In the genomic region with DNA sequence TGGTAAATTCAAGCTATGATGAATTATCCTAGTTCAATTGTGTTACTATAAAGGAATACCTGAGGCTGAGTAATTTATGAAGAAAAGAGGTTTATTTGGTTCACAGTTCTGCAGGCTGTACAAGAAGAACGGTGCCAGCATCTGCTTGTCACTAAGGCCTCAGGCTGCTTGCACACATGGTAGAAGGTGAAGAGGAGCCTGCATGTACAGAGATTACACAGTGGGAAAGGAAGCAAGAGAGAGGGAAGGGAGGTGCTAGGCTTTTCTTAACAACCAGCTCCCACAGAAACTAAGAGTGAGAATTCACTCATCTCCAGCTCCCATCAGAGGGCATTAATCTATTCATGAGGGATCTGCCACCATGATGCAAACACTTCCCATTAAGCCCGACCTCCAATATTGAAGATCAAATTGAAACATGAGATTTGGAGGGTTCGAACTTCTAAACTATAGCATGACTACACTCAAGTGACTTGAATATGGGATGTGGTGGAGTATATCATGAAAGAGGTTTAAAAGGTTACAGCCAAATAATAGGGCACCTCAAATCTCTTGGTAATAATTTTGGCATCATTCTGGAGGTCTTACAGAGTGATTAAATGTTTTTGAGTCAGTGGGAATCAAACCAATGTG, we compare ENCODE assay signal across 1 cellular context.
TF ChIP-seq lines count a peak whose summit lies in the region.

No MANE protein-coding gene starts in this region.

TF ChIP-seq in H1, 55 proteins besides CTCF, POLR2A, EP300 and RAD21:
- TF ChIP-seq POLR2AphosphoS5 (IDR thresholded peaks at IDR 0.05; ENCODE audit: low read depth, low read length) (peak; percentile 83), CHD2 (IDR thresholded peaks at IDR 0.05; ENCODE audit: low read length) (no peak), PHF8 (conservative IDR thresholded peaks at IDR 0.05; ENCODE audit: low read depth, low read length) (no peak), JUN (IDR thresholded peaks at IDR 0.05; ENCODE audit: low read depth, low read length) (no peak), TAF7 (optimal IDR thresholded peaks at IDR 0.05; ENCODE audit: borderline replicate concordance, low read depth, low read length) (no peak), SIRT6 (IDR thresholded peaks at IDR 0.05; ENCODE audit: low read length) (no peak), RXRA (IDR thresholded peaks at IDR 0.05; ENCODE audit: insufficient read depth, low read depth, low read length) (no peak)
